In the genomic region with DNA sequence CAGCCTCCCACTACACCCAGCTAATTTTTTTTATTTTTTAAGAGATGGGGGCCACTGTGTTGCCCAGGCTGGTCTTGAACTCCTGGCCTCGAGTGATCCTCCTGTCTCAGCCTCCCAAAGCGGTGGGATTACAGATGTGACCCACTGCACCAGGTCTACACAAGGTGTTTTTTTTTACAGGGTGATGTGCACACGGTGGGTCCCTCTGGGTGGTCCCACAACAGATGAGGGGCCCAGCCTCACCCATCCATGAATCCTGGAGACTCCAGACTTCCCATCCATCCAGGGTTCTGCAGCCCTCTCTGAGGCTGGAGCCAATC, we compare ENCODE assay signal across 8 cellular contexts. TPM values are rescaled to one million over a fixed set of nuclear protein-coding genes. Genes with fewer than 3 reads are reported as not detected.
DNase-seq lines count a peak whose midpoint lies in the region; ATAC-seq and TF ChIP-seq lines count a peak whose summit lies in the region.

No MANE protein-coding gene starts in this region.

- H3K18ac ChIP-seq in mesenchymal stem cell (ENCODE audit: low read depth in 1 of 2, low read length in 2 of 2), result peak overlapping the region; percentile 18 to 55

- H3K4me3 ChIP-seq in astrocyte of the spinal cord (ENCODE audit: low read depth, low read length), result peak overlapping the region; percentile 42
- peak overlapping the region; percentile 70 to 77 for H3K4me3 ChIP-seq in mesenchymal stem cell (ENCODE audit: insufficient read depth in 1 of 2, low read depth in 1 of 2, low read length in 2 of 2)
- peak overlapping the region; percentile 85 for H3K4me3 ChIP-seq in urinary bladder (ENCODE audit: low read depth, low read length)

- H2BK5ac ChIP-seq in mesenchymal stem cell (ENCODE audit: low read depth, low read length, poor library complexity, severe bottlenecking), result no peak overlapping the region

- H3K9ac ChIP-seq in mesenchymal stem cell (ENCODE audit: low read length), result peak overlapping the region; percentile 95

- H2AFZ ChIP-seq in mesenchymal stem cell (ENCODE audit: low read depth, low read length), result no peak overlapping the region

- H3K36me3 ChIP-seq in mesenchymal stem cell (ENCODE audit: control insufficient read depth in 1 of 2, insufficient read depth in 2 of 2, low read depth in 1 of 2, low read length in 2 of 2), result peaks cover 5 to 14% of the 10 kb centered on the region in 2 experiments
- H3K36me3 ChIP-seq in urinary bladder (ENCODE audit: insufficient read depth), result no peaks in the 10 kb centered on the region

- H3K27ac ChIP-seq in mesenchymal stem cell (ENCODE audit: low read length, poor library complexity, severe bottlenecking) (no peak overlapping the region), urinary bladder (ENCODE audit: low read depth) (no peak overlapping the region)

- H3K4me1 ChIP-seq in mesenchymal stem cell (ENCODE audit: control insufficient read depth, insufficient read depth, low read depth, low read length) (peaks cover 30% of the 10 kb centered on the region), urinary bladder (ENCODE audit: insufficient read depth) (no peaks in the 10 kb centered on the region)

- peak overlapping the region; percentile 57 for H4K8ac ChIP-seq in mesenchymal stem cell (ENCODE audit: low read length)

- no peak for DNase-seq in activated naive CD4-positive, alpha-beta T cell treated with anti-CD3 and anti-CD28 coated beads, Interleukin-2, amount 50 U/mL, for 72 hours (ENCODE audit: low spot score in 2 of 2)
- no peak for DNase-seq in astrocyte of the spinal cord (ENCODE audit: low read depth, low spot score)
- no peak for DNase-seq in mesenchymal stem cell
- DNase-seq in NCI-H146 treated with DMSO at 0.1 percent for 48 hours (lab: John Stamatoyannopoulos, UW; ENCODE audit: unreplicated experiment), result no peak
- no peak for DNase-seq in stimulated activated CD4-positive, alpha-beta T cell treated with anti-CD3 and anti-CD28 coated beads, Interleukin-4, amount 100 ng/mL, for 24 hours
- DNase-seq in OCI-M2 (lab: John Stamatoyannopoulos, UW; ENCODE audit: unreplicated experiment), result no peak

- H3K4me2 ChIP-seq in mesenchymal stem cell (ENCODE audit: low read length, poor library complexity, severe bottlenecking), result peak overlapping the region; percentile 71

- H2AK5ac ChIP-seq in mesenchymal stem cell (ENCODE audit: low read length, severe bottlenecking), result no peak overlapping the region

- 67% methylated on average over 3 of the region's 3 CpGs for WGBS in mesenchymal stem cell
- WGBS in urinary bladder, result 57% methylated on average over 3 of the region's 3 CpGs

- no peak for ATAC-seq in activated naive CD4-positive, alpha-beta T cell treated with anti-CD3 and anti-CD28 coated beads, Interleukin-2, amount 50 U/mL, for 72 hours

- TF ChIP-seq CTCF in astrocyte of the spinal cord (IDR thresholded peaks at IDR 0.05; ENCODE audit: low read depth, low read length), result no peak

- H3K9me3 ChIP-seq in mesenchymal stem cell (ENCODE audit: control insufficient read depth, low read length), result no peaks in the 10 kb centered on the region

- no peaks in the 10 kb centered on the region for H3K9me3 Mint-ChIP-seq in activated naive CD4-positive, alpha-beta T cell treated with anti-CD3 and anti-CD28 coated beads, Interleukin-2, amount 50 U/mL, for 24 hours
- H3K9me3 Mint-ChIP-seq in activated naive CD4-positive, alpha-beta T cell treated with anti-CD3 and anti-CD28 coated beads, Interleukin-2, amount 50 U/mL, for 72 hours, result no peaks in the 10 kb centered on the region

- peaks cover 3% of the 10 kb centered on the region for H3K79me1 ChIP-seq in mesenchymal stem cell (replicated peaks; ENCODE audit: low read length, poor library complexity, severe bottlenecking)

- H3K23ac ChIP-seq in mesenchymal stem cell (ENCODE audit: low read length in 2 of 2), result no peak overlapping the region

- peak overlapping the region; percentile 55 for H2BK120ac ChIP-seq in mesenchymal stem cell (ENCODE audit: low read depth, low read length)

- no peak overlapping the region for H2BK15ac ChIP-seq in mesenchymal stem cell (ENCODE audit: low read depth, poor library complexity, severe bottlenecking)

- H3K4me1 Mint-ChIP-seq in activated naive CD4-positive, alpha-beta T cell treated with anti-CD3 and anti-CD28 coated beads, Interleukin-2, amount 50 U/mL, for 24 hours, result peaks cover 62% of the 10 kb centered on the region

- in situ Hi-C loops in astrocyte of the spinal cord (cut with HindIII; ENCODE audit: low sequenced_read_pairs), result no loop called here

- H2BK12ac ChIP-seq in mesenchymal stem cell (ENCODE audit: low read length in 2 of 2), result no peak overlapping the region

- H3K4ac ChIP-seq in mesenchymal stem cell (ENCODE audit: low read depth in 1 of 2, low read length in 2 of 2), result no peak overlapping the region

- H3K4me3 Mint-ChIP-seq in activated naive CD4-positive, alpha-beta T cell treated with anti-CD3 and anti-CD28 coated beads, Interleukin-2, amount 50 U/mL, for 24 hours, result peak overlapping the region; percentile 42

- peaks cover 14% of the 10 kb centered on the region for H3K36me3 Mint-ChIP-seq in activated naive CD4-positive, alpha-beta T cell treated with anti-CD3 and anti-CD28 coated beads, Interleukin-2, amount 50 U/mL, for 24 hours
- H3K36me3 Mint-ChIP-seq in activated naive CD4-positive, alpha-beta T cell treated with anti-CD3 and anti-CD28 coated beads, Interleukin-2, amount 50 U/mL, for 72 hours, result no peaks in the 10 kb centered on the region

- H3K14ac ChIP-seq in mesenchymal stem cell (ENCODE audit: low read length in 2 of 2), result no peak overlapping the region

- peaks cover 3 to 5% of the 10 kb centered on the region in 2 experiments for H3K27me3 ChIP-seq in mesenchymal stem cell (ENCODE audit: control insufficient read depth in 1 of 2, insufficient read depth in 1 of 2, low read length in 2 of 2)

- no peaks in the 10 kb centered on the region for H3K27me3 Mint-ChIP-seq in activated naive CD4-positive, alpha-beta T cell treated with anti-CD3 and anti-CD28 coated beads, Interleukin-2, amount 50 U/mL, for 24 hours

- no peak overlapping the region for H4K91ac ChIP-seq in mesenchymal stem cell (ENCODE audit: low read length)

- no peak overlapping the region for H3K27ac Mint-ChIP-seq in activated naive CD4-positive, alpha-beta T cell treated with anti-CD3 and anti-CD28 coated beads, Interleukin-2, amount 50 U/mL, for 24 hours
- H3K27ac Mint-ChIP-seq in activated naive CD4-positive, alpha-beta T cell treated with anti-CD3 and anti-CD28 coated beads, Interleukin-2, amount 50 U/mL, for 72 hours, result peak overlapping the region in 1 of 2 donors; percentile 75

RNA-seq across cellular contexts. Expression of a gene that starts 0.6 kb away (rescaled TPM):
- total RNA-seq in activated naive CD4-positive, alpha-beta T cell treated with anti-CD3 and anti-CD28 coated beads, Interleukin-2, amount 50 U/mL, for 72 hours, result under 1 TPM; 0.56 to 0.57 TPM
- 39.9 TPM for polyA plus RNA-seq in mesenchymal stem cell (2013, experiment 1 of 2)
- 38.0 TPM for polyA plus RNA-seq in mesenchymal stem cell (2013, experiment 2 of 2)
- total RNA-seq in urinary bladder, result 14.2 TPM
- polyA plus RNA-seq in urinary bladder, result 155 TPM
